1 cellular context compared by ENCODE assay signal in the genomic region with DNA sequence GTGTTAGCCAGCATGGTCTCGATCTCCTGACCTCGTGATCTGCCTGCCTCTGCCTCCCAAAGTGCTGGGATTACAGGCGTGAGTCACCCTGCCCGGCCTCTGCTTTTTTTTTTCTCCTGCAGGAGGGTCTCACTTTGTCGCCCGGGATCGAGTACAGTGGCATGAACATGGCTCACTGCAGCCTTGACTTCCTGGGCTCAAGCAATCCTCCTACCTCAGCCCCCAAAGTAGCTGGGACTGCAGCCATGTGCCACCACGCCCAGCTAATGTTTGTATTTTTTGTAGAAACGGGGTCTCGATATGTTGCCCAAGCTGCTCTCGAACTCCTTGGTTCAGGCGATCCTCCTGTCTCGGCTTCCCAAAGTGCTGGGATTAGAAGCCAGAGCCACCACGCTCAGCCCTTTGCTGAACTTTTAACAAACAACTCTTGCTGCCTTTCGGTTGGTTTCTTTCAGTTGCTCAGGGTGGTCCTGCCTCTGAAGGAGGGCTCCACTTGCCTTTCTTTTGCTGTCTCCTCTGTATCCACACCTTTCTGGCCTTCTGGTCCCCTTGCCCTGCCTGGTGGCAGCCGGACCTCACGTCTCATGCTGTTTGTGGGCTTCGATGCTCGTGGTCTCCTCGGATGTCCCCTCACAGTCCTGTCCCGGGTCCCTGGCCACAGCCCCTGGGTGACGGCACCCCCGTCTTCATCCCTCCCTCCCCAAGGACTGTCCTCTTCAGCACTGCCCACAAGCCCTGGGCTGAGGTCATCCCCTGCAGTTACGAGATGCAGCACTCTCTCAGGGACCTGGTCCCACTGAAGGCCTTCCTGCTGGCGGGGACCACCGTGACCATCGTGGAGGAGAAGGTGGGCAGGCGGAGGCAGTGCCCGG.
TF ChIP-seq lines count a peak whose summit lies in the region.

No MANE protein-coding gene starts in this region.

TF ChIP-seq in HepG2, 621 proteins besides CTCF, POLR2A, EP300 and RAD21:
- TF ChIP-seq, protein P1, sequence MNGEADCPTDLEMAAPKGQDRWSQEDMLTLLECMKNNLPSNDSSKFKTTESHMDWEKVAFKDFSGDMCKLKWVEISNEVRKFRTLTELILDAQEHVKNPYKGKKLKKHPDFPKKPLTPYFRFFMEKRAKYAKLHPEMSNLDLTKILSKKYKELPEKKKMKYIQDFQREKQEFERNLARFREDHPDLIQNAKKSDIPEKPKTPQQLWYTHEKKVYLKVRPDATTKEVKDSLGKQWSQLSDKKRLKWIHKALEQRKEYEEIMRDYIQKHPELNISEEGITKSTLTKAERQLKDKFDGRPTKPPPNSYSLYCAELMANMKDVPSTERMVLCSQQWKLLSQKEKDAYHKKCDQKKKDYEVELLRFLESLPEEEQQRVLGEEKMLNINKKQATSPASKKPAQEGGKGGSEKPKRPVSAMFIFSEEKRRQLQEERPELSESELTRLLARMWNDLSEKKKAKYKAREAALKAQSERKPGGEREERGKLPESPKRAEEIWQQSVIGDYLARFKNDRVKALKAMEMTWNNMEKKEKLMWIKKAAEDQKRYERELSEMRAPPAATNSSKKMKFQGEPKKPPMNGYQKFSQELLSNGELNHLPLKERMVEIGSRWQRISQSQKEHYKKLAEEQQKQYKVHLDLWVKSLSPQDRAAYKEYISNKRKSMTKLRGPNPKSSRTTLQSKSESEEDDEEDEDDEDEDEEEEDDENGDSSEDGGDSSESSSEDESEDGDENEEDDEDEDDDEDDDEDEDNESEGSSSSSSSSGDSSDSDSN (CRISPR knock-in tag; IDR thresholded peaks at IDR 0.05): no peak
- TF ChIP-seq, protein P2, sequence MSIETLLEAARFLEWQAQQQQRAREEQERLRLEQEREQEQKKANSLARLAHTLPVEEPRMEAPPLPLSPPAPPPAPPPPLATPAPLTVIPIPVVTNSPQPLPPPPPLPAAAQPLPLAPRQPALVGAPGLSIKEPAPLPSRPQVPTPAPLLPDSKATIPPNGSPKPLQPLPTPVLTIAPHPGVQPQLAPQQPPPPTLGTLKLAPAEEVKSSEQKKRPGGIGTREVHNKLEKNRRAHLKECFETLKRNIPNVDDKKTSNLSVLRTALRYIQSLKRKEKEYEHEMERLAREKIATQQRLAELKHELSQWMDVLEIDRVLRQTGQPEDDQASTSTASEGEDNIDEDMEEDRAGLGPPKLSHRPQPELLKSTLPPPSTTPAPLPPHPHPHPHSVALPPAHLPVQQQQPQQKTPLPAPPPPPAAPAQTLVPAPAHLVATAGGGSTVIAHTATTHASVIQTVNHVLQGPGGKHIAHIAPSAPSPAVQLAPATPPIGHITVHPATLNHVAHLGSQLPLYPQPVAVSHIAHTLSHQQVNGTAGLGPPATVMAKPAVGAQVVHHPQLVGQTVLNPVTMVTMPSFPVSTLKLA (IDR thresholded peaks at IDR 0.05): 0 out of 2 replicates have a peak, but pooled peaks have one; percentile 25
